ENCODE assay signal across 21 cellular contexts in genomic region chr1:67614511-67614934, GRCh38.
DNase-seq lines count a peak whose midpoint lies in the region; ATAC-seq and TF ChIP-seq lines count a peak whose summit lies in the region.
"Had no signal": no experiment of that assay in that cellular context is flagged by ENCODE, and none has a peak within 500 bp of the region (broad histone marks: within the 10 kb centered on the region; RNA-seq: fewer than 3 reads in every experiment).

No MANE protein-coding gene starts in this region.

- no peak for TF ChIP-seq CTCF in cardiac fibroblast (IDR thresholded peaks at IDR 0.05; ENCODE audit: low read depth, low read length)
- no peak for TF ChIP-seq CTCF in osteoblast (IDR thresholded peaks at IDR 0.05; ENCODE audit: extremely low read depth, low read depth, low read length)

- no peaks in the 10 kb centered on the region for H3K9me3 ChIP-seq in osteoblast (ENCODE audit: low read depth, low read length)
- H3K9me3 ChIP-seq: mucosa of descending colon had no signal

- H3K4me1 ChIP-seq in osteoblast (ENCODE audit: insufficient read depth, low read length): peaks cover 23% of the 10 kb centered on the region

- H3K4me2 ChIP-seq in osteoblast (ENCODE audit: insufficient read depth, low read length): no peak overlapping the region
- H3K4me2 ChIP-seq: KMS-11 had no signal

- H3K4me3 ChIP-seq in cardiac fibroblast (replicated peaks in 1 of 2; ENCODE audit: low read depth in 2 of 2, low read length in 2 of 2): no peak overlapping the region
- no peak overlapping the region for H3K4me3 ChIP-seq in osteoblast (ENCODE audit: insufficient read depth, low read length)
- H3K4me3 ChIP-seq: mucosa of descending colon had no signal

- H2AFZ ChIP-seq in osteoblast (ENCODE audit: low read length): no peak overlapping the region

- no peak for ATAC-seq in HG03442 (IDR thresholded peaks at IDR 0.05; ENCODE audit: unreplicated experiment)
- no peak for ATAC-seq in GM21737 (IDR thresholded peaks at IDR 0.05; ENCODE audit: unreplicated experiment)
- ATAC-seq in GM21786 (IDR thresholded peaks at IDR 0.05; ENCODE audit: unreplicated experiment): no peak
- ATAC-seq: mucosa of descending colon, WTC11 had no signal

- no peak overlapping the region for H3K27ac ChIP-seq in osteoblast (ENCODE audit: low read depth, low read length)
- H3K27ac ChIP-seq: HL-60, KMS-11 had no signal

- no peaks in the 10 kb centered on the region for H4K20me1 ChIP-seq in osteoblast (ENCODE audit: insufficient read depth, low read length)

- peak; percentile 42 for DNase-seq in DMS53 treated with DMSO at 0.1 percent for 48 hours (lab: John Stamatoyannopoulos, UW; ENCODE audit: unreplicated experiment)
- DNase-seq in M059J (ENCODE audit: low read depth): peak; percentile 74
- peak; percentile 57 to 67 for DNase-seq in cardiac fibroblast (ENCODE audit: low read depth in 2 of 2)
- DNase-seq in osteoblast (ENCODE audit: insufficient read length, low spot score, missing footprints): peak; percentile 25
- DNase-seq in NCI-H526 treated with DMSO at 0.1 percent for 48 hours (lab: John Stamatoyannopoulos, UW): no peak
- DNase-seq: AML-193; cerebellar nuclear complex; COR-L47; GDM1; left cardiac atrium; mucosa of descending colon; NCI-H1417 treated with DMSO at 0.1 percent for 48 hours; nucleus accumbens; stimulated activated CD4-positive, alpha-beta T cell treated with anti-CD3 and anti-CD28 coated beads, Interleukin-4, amount 100 ng/mL, for 24 hours; stimulated activated CD8-positive, alpha-beta memory T cell treated with anti-CD3 and anti-CD28 coated beads, Interleukin-4, amount 100 ng/mL, for 48 hours had no signal

- no peaks in the 10 kb centered on the region for H3K27me3 ChIP-seq in osteoblast (ENCODE audit: insufficient read depth, low read length)

- no peaks in the 10 kb centered on the region for H3K36me3 ChIP-seq in osteoblast (ENCODE audit: insufficient read depth, low read length)

- no peaks in the 10 kb centered on the region for H3K79me2 ChIP-seq in osteoblast (ENCODE audit: insufficient read depth, low read length)
